Comparison of ENCODE assay signal across 8 cellular contexts in the genomic region with DNA sequence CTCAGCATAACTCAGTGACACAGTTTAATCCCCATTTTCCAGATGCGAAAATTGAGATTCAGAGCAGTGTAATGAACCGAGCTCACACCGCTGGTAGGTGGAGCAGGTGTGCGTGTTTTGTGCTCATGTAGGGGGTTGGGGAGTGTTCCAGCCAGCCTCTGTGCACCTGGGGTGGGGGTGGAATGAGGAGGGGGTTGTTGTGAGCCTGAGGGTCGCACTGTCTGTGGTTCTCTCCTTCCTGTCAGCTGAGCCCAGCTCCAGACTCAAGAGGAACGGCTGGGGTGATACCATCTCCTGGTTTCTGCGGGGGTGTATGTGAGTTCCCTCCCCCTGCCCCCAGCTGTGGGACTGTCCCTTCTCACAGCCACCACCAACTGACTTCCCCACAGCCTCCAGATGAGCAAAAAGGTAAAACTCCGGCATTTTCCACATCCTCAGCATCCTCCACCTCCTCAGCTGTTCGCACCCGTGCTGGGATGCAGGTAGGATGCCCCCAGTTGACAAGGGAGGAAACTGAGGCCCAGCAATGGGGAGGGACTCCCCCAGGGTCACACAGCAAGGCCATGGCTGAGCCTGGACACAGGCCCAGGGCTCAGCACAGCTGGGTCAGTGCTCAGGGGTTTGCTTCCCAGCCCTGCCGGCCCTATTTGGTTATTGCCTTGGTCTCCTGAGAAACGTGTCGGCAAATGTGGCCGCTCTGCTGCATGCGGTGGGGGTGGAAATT.
DNase-seq lines count a peak whose midpoint lies in the region; ATAC-seq lines count a peak whose summit lies in the region.

No MANE protein-coding gene starts in this region.

- peaks cover 25% of the 10 kb centered on the region for H3K36me3 Mint-ChIP-seq in T-helper 1 cell treated with Interleukin-12 subunit alpha and Interleukin-12 subunit beta and Interleukin-4 antibody, amounts not matched to agents 30 μg/mL and 1 μg/mL, for 36 hours (ENCODE audit: low read depth)
- peaks cover 17% of the 10 kb centered on the region for H3K36me3 Mint-ChIP-seq in activated naive CD8-positive, alpha-beta T cell treated with anti-CD3 and anti-CD28 coated beads, Interleukin-2, amount 50 U/mL, for 24 hours (ENCODE audit: low read depth)

- DNase-seq in activated gamma-delta T cell treated with Interleukin-2 at 50 U/mL for 16 hours (peak; percentile 81), activated gamma-delta T cell (lab: John Stamatoyannopoulos, UW) (no peak), NCI-H1092 (lab: John Stamatoyannopoulos, UW) (no peak), NCI-H187 treated with DMSO at 0.1 percent for 48 hours (lab: John Stamatoyannopoulos, UW) (no peak)
- DNase-seq in activated naive CD8-positive, alpha-beta T cell treated with anti-CD3 and anti-CD28 coated beads, Interleukin-2, amount 50 U/mL, for 24 hours, result peak; percentile 77

- H3K4me1 Mint-ChIP-seq in T-helper 1 cell treated with Interleukin-12 subunit alpha and Interleukin-12 subunit beta and Interleukin-4 antibody, amounts not matched to agents 30 μg/mL and 1 μg/mL, for 36 hours (ENCODE audit: low read depth), result peaks cover 31% of the 10 kb centered on the region
- H3K4me1 Mint-ChIP-seq in activated naive CD8-positive, alpha-beta T cell treated with anti-CD3 and anti-CD28 coated beads, Interleukin-2, amount 50 U/mL, for 24 hours, result peaks cover 57% of the 10 kb centered on the region

- peak overlapping the region; percentile 100 for H3K27ac Mint-ChIP-seq in T-helper 1 cell treated with Interleukin-12 subunit alpha and Interleukin-12 subunit beta and Interleukin-4 antibody, amounts not matched to agents 30 μg/mL and 1 μg/mL, for 36 hours
- H3K27ac Mint-ChIP-seq in activated naive CD8-positive, alpha-beta T cell treated with anti-CD3 and anti-CD28 coated beads, Interleukin-2, amount 50 U/mL, for 24 hours, result peak overlapping the region; percentile 100

- H3K9me3 Mint-ChIP-seq in T-helper 1 cell treated with Interleukin-12 subunit alpha and Interleukin-12 subunit beta and Interleukin-4 antibody, amounts not matched to agents 30 μg/mL and 1 μg/mL, for 36 hours, result no peaks in the 10 kb centered on the region
- H3K9me3 Mint-ChIP-seq in activated naive CD8-positive, alpha-beta T cell treated with anti-CD3 and anti-CD28 coated beads, Interleukin-2, amount 50 U/mL, for 24 hours, result no peaks in the 10 kb centered on the region

- peak overlapping the region in 18 of 21 experiments; percentile 14 to 97 (median 68) for H3K27ac ChIP-seq in skin epidermis

- H3K27me3 Mint-ChIP-seq in T-helper 1 cell treated with Interleukin-12 subunit alpha and Interleukin-12 subunit beta and Interleukin-4 antibody, amounts not matched to agents 30 μg/mL and 1 μg/mL, for 36 hours (ENCODE audit: low read depth), result no peaks in the 10 kb centered on the region
- no peaks in the 10 kb centered on the region for H3K27me3 Mint-ChIP-seq in activated naive CD8-positive, alpha-beta T cell treated with anti-CD3 and anti-CD28 coated beads, Interleukin-2, amount 50 U/mL, for 24 hours

- peak; percentile 33 for ATAC-seq in activated naive CD8-positive, alpha-beta T cell treated with anti-CD3 and anti-CD28 coated beads, Interleukin-2, amount 50 U/mL, for 24 hours
- no peak for ATAC-seq in GM21737 (IDR thresholded peaks at IDR 0.05; ENCODE audit: unreplicated experiment)

- H3K4me3 Mint-ChIP-seq in T-helper 1 cell treated with Interleukin-12 subunit alpha and Interleukin-12 subunit beta and Interleukin-4 antibody, amounts not matched to agents 30 μg/mL and 1 μg/mL, for 36 hours, result peak overlapping the region; percentile 100
- H3K4me3 Mint-ChIP-seq in activated naive CD8-positive, alpha-beta T cell treated with anti-CD3 and anti-CD28 coated beads, Interleukin-2, amount 50 U/mL, for 24 hours, result peak overlapping the region; percentile 99

- H3K4me3 ChIP-seq in skin epidermis, result peak overlapping the region; percentile 20 to 46 (median 33)

Comparison
In these comparisons a context has a peak if more than half of its experiments do, and no peak if none do; other contexts are left out.
1. DNase-seq: peak in activated gamma-delta T cell treated with Interleukin-2 at 50 U/mL for 16 hours (single experiment) and activated naive CD8-positive, alpha-beta T cell treated with anti-CD3 and anti-CD28 coated beads, Interleukin-2, amount 50 U/mL, for 24 hours (single experiment); none in activated gamma-delta T cell (single experiment), NCI-H1092 (single experiment) and NCI-H187 treated with DMSO at 0.1 percent for 48 hours (single experiment).